In the genomic region with DNA sequence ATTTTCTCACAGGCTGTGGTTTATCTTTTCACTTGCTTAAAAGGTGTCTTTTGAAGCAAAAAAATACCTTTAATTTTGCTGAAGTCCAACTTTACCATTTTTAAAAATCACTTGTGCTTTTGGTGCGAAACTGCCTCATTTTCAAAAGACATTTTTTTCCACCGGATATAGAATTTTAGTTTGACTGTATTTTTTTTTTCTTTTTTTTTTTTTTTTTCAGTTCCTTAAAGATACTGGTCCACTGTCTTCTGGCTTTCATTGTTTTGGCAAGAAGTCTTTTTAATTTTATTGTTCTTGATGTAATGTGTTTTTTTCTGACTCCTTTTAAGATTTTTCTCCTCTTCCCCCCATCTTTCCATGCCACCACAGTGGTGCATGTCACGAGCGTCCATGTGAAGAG, we compare ENCODE assay signal across 15 cellular contexts.
A peak's percentile ranks its signal among the peaks of the same experiment; 100 is the strongest.
DNase-seq lines count a peak whose midpoint lies in the region; ATAC-seq, FAIRE-seq and TF ChIP-seq lines count a peak whose summit lies in the region.
"Had no signal": no experiment of that assay in that cellular context is flagged by ENCODE, and none has a peak within 500 bp of the region (broad histone marks: within the 10 kb centered on the region; RNA-seq: fewer than 3 reads in every experiment).

No MANE protein-coding gene starts in this region.

- H3K4me1 Mint-ChIP-seq in activated naive CD4-positive, alpha-beta T cell treated with anti-CD3 and anti-CD28 coated beads, Interleukin-2, amount 10 ng/mL, durations not matched to agents 7 days and 5 days = peaks cover 42% of the 10 kb centered on the region

- H2BK5ac ChIP-seq in H1 (ENCODE audit: low read depth, low read length) = no peak overlapping the region

- H3K27me3 Mint-ChIP-seq in activated naive CD4-positive, alpha-beta T cell treated with anti-CD3 and anti-CD28 coated beads, Interleukin-2, amount 10 ng/mL, durations not matched to agents 7 days and 5 days = peaks cover 3% of the 10 kb centered on the region

- H2BK20ac ChIP-seq in H1 (ENCODE audit: low read length) = no peak overlapping the region

- intact Hi-C loops in OCI-LY7 (cut with micrococcal nuclease; ENCODE audit: unreplicated experiment) = loop anchor here (1.0 to 5.0 kb wide), 2 partner anchors 46 to 193 kb away; no protein-coding TSS in a partner anchor

- H3K4me2 ChIP-seq in OCI-LY7 (ENCODE audit: low read length) (peak overlapping the region; percentile 99), H1 (ENCODE audit: insufficient read depth in 1 of 2, low read depth in 2 of 2, low read length in 2 of 2) (no peak overlapping the region)
- H3K4me2 ChIP-seq: PC-9 had no signal

- H3K4me3 ChIP-seq in OCI-LY7 (ENCODE audit: low read depth, low read length, poor library complexity, severe bottlenecking) = peak overlapping the region; percentile 66
- H3K4me3 ChIP-seq in H1 (ENCODE audit: extremely low read depth in 1 of 4, insufficient read depth in 2 of 4, low read depth in 3 of 4, low read length in 4 of 4) = no peak overlapping the region
- H3K4me3 ChIP-seq: PC-9 had no signal

- no peak for TF ChIP-seq EP300 in H1 (IDR thresholded peaks at IDR 0.05; ENCODE audit: borderline replicate concordance in 1 of 2, low read depth in 2 of 2, low read length in 2 of 2)

- CTCF ChIA-PET in activated naive CD4-positive, alpha-beta T cell treated with anti-CD3 and anti-CD28 coated beads, Interleukin-2, amount 10 ng/mL, durations not matched to agents 7 days and 5 days (lab: Charles Lee) = no interaction called here
- CTCF ChIA-PET in OCI-LY7 (lab: Charles Lee; ENCODE audit: unreplicated experiment) (no interaction called here), H1 (lab: Charles Lee; ENCODE audit: partially characterized antibody) (no interaction called here)

- no peaks in the 10 kb centered on the region for H3K27me3 ChIP-seq in H1 (replicated peaks in 1 of 4; ENCODE audit: control insufficient read depth in 3 of 4, extremely low read depth in 1 of 4, insufficient read depth in 3 of 4, low read length in 3 of 4)
- H3K27me3 ChIP-seq: uterus had no signal

- TF ChIP-seq POLR2A in H1 (IDR thresholded peaks at IDR 0.05; ENCODE audit: control extremely low read depth in 1 of 2, low read depth in 2 of 2, low read length in 2 of 2) = no peak

- H3K4me1 ChIP-seq in OCI-LY7 (ENCODE audit: insufficient read depth, low read length, poor library complexity, severe bottlenecking) (peaks cover 85% of the 10 kb centered on the region), H1 (replicated peaks in 1 of 4; ENCODE audit: control insufficient read depth in 3 of 4, insufficient read depth in 4 of 4, low read length in 3 of 4) (peaks cover 0 to 15% (median 10%) of the 10 kb centered on the region in 4 experiments; a peak in 6 of 7 replicates)

- ATAC-seq in activated naive CD4-positive, alpha-beta T cell treated with anti-CD3 and anti-CD28 coated beads, Interleukin-2, amount 50 U/mL, for 72 hours = no peak
- ATAC-seq in GM21360 (IDR thresholded peaks at IDR 0.05; ENCODE audit: unreplicated experiment) = no peak

- H3K14ac ChIP-seq in H1 (ENCODE audit: insufficient read length) = no peak overlapping the region

- no peaks in the 10 kb centered on the region for H3K36me3 ChIP-seq in OCI-LY7 (ENCODE audit: insufficient read depth, low read length)
- H3K36me3 ChIP-seq in H1 (ENCODE audit: control insufficient read depth in 2 of 4, insufficient read depth in 4 of 4, low read length in 3 of 4) = no peaks in the 10 kb centered on the region
- H3K36me3 ChIP-seq: uterus had no signal

- FAIRE-seq in H1 (lab: Jason Lieb, UNC) = no peak
- FAIRE-seq: endothelial cell of umbilical vein, frontal cortex had no signal

- peaks cover 4% of the 10 kb centered on the region; the same call in 1 of the 2 replicates for H4K20me1 ChIP-seq in OCI-LY7 (ENCODE audit: insufficient read depth, low read length)
- peaks cover 0 to 6% of the 10 kb centered on the region in 2 experiments for H4K20me1 ChIP-seq in H1 (replicated peaks in 1 of 2; ENCODE audit: control insufficient read depth in 1 of 2, insufficient read depth in 2 of 2, low read length in 2 of 2)

- no peak for DNase-seq in activated naive CD4-positive, alpha-beta T cell treated with anti-CD3 and anti-CD28 coated beads, Interleukin-2, amount 10 ng/mL, durations not matched to agents 7 days and 5 days
- no peak for DNase-seq in activated naive CD4-positive, alpha-beta T cell treated with anti-CD3 and anti-CD28 coated beads, Interleukin-2, amount 50 U/mL, for 72 hours (ENCODE audit: low spot score in 2 of 2)
- DNase-seq in OCI-LY7 (ENCODE audit: low spot score) = peak; percentile 54
- DNase-seq in H1 (ENCODE audit: low read depth in 1 of 2, low spot score in 2 of 2) = no peak
- DNase-seq in NCI-H1694 (lab: John Stamatoyannopoulos, UW) = no peak
- no peak for DNase-seq in DMS 273 treated with DMSO at 0.1 percent for 48 hours (lab: John Stamatoyannopoulos, UW)
- DNase-seq in NCI-H1092 treated with DMSO at 0.1 percent for 48 hours (lab: John Stamatoyannopoulos, UW) = no peak
- DNase-seq: amniotic stem cell, PC-9, psoas muscle, uterus had no signal

- POLR2A ChIA-PET in OCI-LY7 (lab: Charles Lee) = interaction anchor here (1.3 to 3.7 kb wide), 5 partner anchors 11 to 43 kb away, joined by 3 to 21 read pairs (median 5); no protein-coding TSS in a partner anchor
- POLR2A ChIA-PET in H1 (lab: Charles Lee; ENCODE audit: partially characterized antibody) = no interaction called here

- H3K4ac ChIP-seq in H1 (replicated peaks; ENCODE audit: insufficient read length, low read depth, low read length) = no peak overlapping the region

- H4K8ac ChIP-seq in H1 (ENCODE audit: extremely low read depth, insufficient read depth, low read length) = no peak overlapping the region

- peaks cover 98% of the 10 kb centered on the region for H3K79me2 ChIP-seq in OCI-LY7 (ENCODE audit: insufficient read depth, low read depth, low read length)
- H3K79me2 ChIP-seq in H1 (ENCODE audit: control insufficient read depth in 1 of 2, insufficient read depth in 2 of 2, low read length in 2 of 2) = peaks cover 3 to 99% of the 10 kb centered on the region in 2 experiments; a peak in 3 of 4 replicates

- no peaks in the 10 kb centered on the region for H3K9me3 ChIP-seq in OCI-LY7 (ENCODE audit: low read length)
- H3K9me3 ChIP-seq in H1 (ENCODE audit: insufficient read depth in 2 of 2, low read depth in 1 of 2, low read length in 1 of 2) = no peaks in the 10 kb centered on the region
- H3K9me3 ChIP-seq: psoas muscle, uterus had no signal

- peak overlapping the region; percentile 52; the same call in 1 of the 2 replicates for H2AFZ ChIP-seq in OCI-LY7 (ENCODE audit: low read length)
- no peak overlapping the region for H2AFZ ChIP-seq in H1 (ENCODE audit: low read length)
- H2AFZ ChIP-seq: PC-9 had no signal

- H3K27ac ChIP-seq in OCI-LY7 (ENCODE audit: low read depth, low read length, poor library complexity, severe bottlenecking) = peak overlapping the region; percentile 88
- H3K27ac ChIP-seq in H1 (ENCODE audit: low read depth, low read length) = no peak overlapping the region
- H3K27ac ChIP-seq: PC-9, uterus had no signal

- H3K9ac ChIP-seq in H1 (replicated peaks in 1 of 4; ENCODE audit: extremely low read depth in 1 of 4, low read depth in 3 of 4, low read length in 3 of 4) = no peak overlapping the region

- TF ChIP-seq CTCF in OCI-LY7 (conservative IDR thresholded peaks at IDR 0.05; ENCODE audit: low read length) (no peak), H1 (IDR thresholded peaks at IDR 0.05; ENCODE audit: control extremely low read depth in 1 of 3, insufficient read depth in 1 of 3, low read depth in 1 of 3, low read length in 3 of 3) (no peak)

- H3K36me3 Mint-ChIP-seq in activated naive CD4-positive, alpha-beta T cell treated with anti-CD3 and anti-CD28 coated beads, Interleukin-2, amount 10 ng/mL, durations not matched to agents 7 days and 5 days = no peaks in the 10 kb centered on the region
- H3K36me3 Mint-ChIP-seq in activated naive CD4-positive, alpha-beta T cell treated with anti-CD3 and anti-CD28 coated beads, Interleukin-2, amount 50 U/mL, for 72 hours = peaks cover 4 to 19% of the 10 kb centered on the region in 2 donors

- no peak overlapping the region for H2BK120ac ChIP-seq in H1 (replicated peaks; ENCODE audit: low read depth, low read length)

- H3K27ac Mint-ChIP-seq in activated naive CD4-positive, alpha-beta T cell treated with anti-CD3 and anti-CD28 coated beads, Interleukin-2, amount 10 ng/mL, durations not matched to agents 7 days and 5 days = no peak overlapping the region
- H3K27ac Mint-ChIP-seq in activated naive CD4-positive, alpha-beta T cell treated with anti-CD3 and anti-CD28 coated beads, Interleukin-2, amount 50 U/mL, for 72 hours = peak overlapping the region in 1 of 2 donors; percentile 79

- H2BK15ac ChIP-seq in H1 (ENCODE audit: low read length) = no peak overlapping the region

- no peak overlapping the region for H4K5ac ChIP-seq in H1 (ENCODE audit: insufficient read length, low read depth, low read length)

- no peak overlapping the region for H4K91ac ChIP-seq in H1 (replicated peaks; ENCODE audit: insufficient read length, low read length)

- H3K23me2 ChIP-seq in H1 (ENCODE audit: low read depth, low read length) = no peaks in the 10 kb centered on the region

- H2AK5ac ChIP-seq in H1 (ENCODE audit: low read depth, low read length) = 0 out of 2 replicates have a peak overlapping the region, but pooled peaks have one; percentile 0

- no peak overlapping the region for H3K56ac ChIP-seq in H1 (replicated peaks; ENCODE audit: insufficient read length, low read depth, low read length)

- no peak for TF ChIP-seq RAD21 in H1 (IDR thresholded peaks at IDR 0.05 in 1 of 2, conservative IDR thresholded peaks at IDR 0.05 in 1 of 2; ENCODE audit: low read depth in 2 of 2, low read length in 2 of 2)

- peak overlapping the region; percentile 66 for H3K4me3 Mint-ChIP-seq in activated naive CD4-positive, alpha-beta T cell treated with anti-CD3 and anti-CD28 coated beads, Interleukin-2, amount 10 ng/mL, durations not matched to agents 7 days and 5 days
- H3K4me3 Mint-ChIP-seq: nephron had no signal

- H3K9me3 Mint-ChIP-seq in activated naive CD4-positive, alpha-beta T cell treated with anti-CD3 and anti-CD28 coated beads, Interleukin-2, amount 10 ng/mL, durations not matched to agents 7 days and 5 days = no peaks in the 10 kb centered on the region
- H3K9me3 Mint-ChIP-seq in activated naive CD4-positive, alpha-beta T cell treated with anti-CD3 and anti-CD28 coated beads, Interleukin-2, amount 50 U/mL, for 72 hours = no peaks in the 10 kb centered on the region
- H3K9me3 Mint-ChIP-seq: nephron had no signal

- H3K79me1 ChIP-seq in H1 (ENCODE audit: low read depth, low read length) = 0 out of 2 replicates have a peak, but pooled peaks cover 7% of the 10 kb centered on the region

- no peak overlapping the region for H2BK12ac ChIP-seq in H1 (ENCODE audit: low read depth, low read length)

- H3K18ac ChIP-seq in H1 (ENCODE audit: extremely low read depth, low read length) = no peak overlapping the region

- 87% methylated on average over 4 of the region's 4 CpGs; no CpG with 5 or more reads in 1 of the 2 experiments for WGBS in H1 (ENCODE audit: extremely low coverage in 1 of 2, insufficient coverage in 1 of 2, insufficient read length in 1 of 2, insufficient replicate concordance in 2 of 2, low coverage in 1 of 2, low lambda C conversion rate in 2 of 2, missing lambda C conversion rate in 1 of 2), 2 experiments

- no peaks in the 10 kb centered on the region for H3K9me2 ChIP-seq in OCI-LY7 (ENCODE audit: insufficient read depth, low read length)

- no peak overlapping the region for H3K23ac ChIP-seq in H1 (ENCODE audit: insufficient read length)

- no TSS peak for BruUV-seq in OCI-LY7 (replicated peaks; lab: Mats Ljungman, UMichigan)
